In genomic region chr6:30647802-30648460, GRCh38 we compare ENCODE assay signal across 8 cellular contexts. TPM values are rescaled to one million over a fixed set of nuclear protein-coding genes. Genes with fewer than 3 reads are reported as not detected.
DNase-seq lines count a peak whose midpoint lies in the region; ATAC-seq and TF ChIP-seq lines count a peak whose summit lies in the region.

No MANE protein-coding gene starts in this region.

- peak overlapping the region; percentile 83 for H3K4me3 Mint-ChIP-seq in activated CD4-positive, alpha-beta memory T cell treated with anti-CD3 and anti-CD28 coated beads, Interleukin-2, amount 10 ng/mL, durations not matched to agents 7 days and 5 days

- peaks cover 25% of the 10 kb centered on the region for H3K4me1 Mint-ChIP-seq in activated CD4-positive, alpha-beta memory T cell treated with anti-CD3 and anti-CD28 coated beads, Interleukin-2, amount 10 ng/mL, durations not matched to agents 7 days and 5 days

- in situ Hi-C loops in GM13977 (cut with MboI; ENCODE audit: low pct_unique_long_range_greater_than_20kb, low sequenced_read_pairs, unreplicated experiment): no loop called here

- peak overlapping the region; percentile 67 for H3K27ac Mint-ChIP-seq in activated CD4-positive, alpha-beta memory T cell treated with anti-CD3 and anti-CD28 coated beads, Interleukin-2, amount 10 ng/mL, durations not matched to agents 7 days and 5 days

- peaks cover 27% of the 10 kb centered on the region for H3K36me3 Mint-ChIP-seq in activated CD4-positive, alpha-beta memory T cell treated with anti-CD3 and anti-CD28 coated beads, Interleukin-2, amount 10 ng/mL, durations not matched to agents 7 days and 5 days (ENCODE audit: low read depth)

- H3K4me1 ChIP-seq in heart right ventricle: peaks cover 7 to 36% (median 22%) of the 10 kb centered on the region in 9 donors

- peak overlapping the region; percentile 73 to 100 (median 95) for H3K4me3 ChIP-seq in heart right ventricle

- intact Hi-C loops in heart right ventricle (cut with DNase I): no loop called here
- intact Hi-C loops in sciatic nerve (cut with DNase I): no loop called here

- ATAC-seq in heart right ventricle (no peak), sciatic nerve (no peak), GM18519 (IDR thresholded peaks at IDR 0.05; ENCODE audit: low FRiP score, unreplicated experiment) (no peak)

- no peaks in the 10 kb centered on the region for H3K27me3 Mint-ChIP-seq in activated CD4-positive, alpha-beta memory T cell treated with anti-CD3 and anti-CD28 coated beads, Interleukin-2, amount 10 ng/mL, durations not matched to agents 7 days and 5 days

- H3K27me3 ChIP-seq in heart right ventricle: no peaks in the 10 kb centered on the region

- H3K9me3 Mint-ChIP-seq in activated CD4-positive, alpha-beta memory T cell treated with anti-CD3 and anti-CD28 coated beads, Interleukin-2, amount 10 ng/mL, durations not matched to agents 7 days and 5 days: no peaks in the 10 kb centered on the region

- peak overlapping the region; percentile 92 to 99 (median 96) for H3K27ac ChIP-seq in heart right ventricle

- CTCF ChIA-PET in activated CD4-positive, alpha-beta memory T cell treated with anti-CD3 and anti-CD28 coated beads, Interleukin-2, amount 10 ng/mL, durations not matched to agents 7 days and 5 days (lab: Charles Lee): interaction anchor here (0.8 to 1.6 kb wide), 3 partner anchors 20 to 83 kb away, joined by 3 to 10 read pairs (median 4); no protein-coding TSS in a partner anchor

- no peaks in the 10 kb centered on the region for H3K9me3 ChIP-seq in heart right ventricle

- WGBS in heart right ventricle, 2 donors: 13 to 18% methylated on average over 21 of the region's 21 CpGs

- TF ChIP-seq CTCF in heart right ventricle (IDR thresholded peaks at IDR 0.05): no peak
- no peak for TF ChIP-seq CTCF in GM13977 (IDR thresholded peaks at IDR 0.05; ENCODE audit: extremely low read depth, insufficient read depth, missing control alignments)

- DNase-seq in DMS114 treated with DMSO at 0.1 percent for 48 hours (lab: John Stamatoyannopoulos, UW; ENCODE audit: unreplicated experiment): peak; percentile 28
- DNase-seq in HS-5 (ENCODE audit: low read depth): peak; percentile 14
- DNase-seq in activated CD4-positive, alpha-beta memory T cell treated with anti-CD3 and anti-CD28 coated beads, Interleukin-2, amount 10 ng/mL, durations not matched to agents 7 days and 5 days: no peak
- DNase-seq in heart right ventricle: peak in 1 of 2 donors; percentile 69
- peak; percentile 74 for DNase-seq in sciatic nerve (ENCODE audit: low spot score)
- no peak for DNase-seq in NCI-H187 treated with DMSO at 0.1 percent for 48 hours (lab: John Stamatoyannopoulos, UW)
- DNase-seq in GM13977 (ENCODE audit: low spot score): no peak

- peaks cover 0 to 63% (median 22%) of the 10 kb centered on the region in 9 donors for H3K36me3 ChIP-seq in heart right ventricle

- POLR2A ChIA-PET in activated CD4-positive, alpha-beta memory T cell treated with anti-CD3 and anti-CD28 coated beads, Interleukin-2, amount 10 ng/mL, durations not matched to agents 7 days and 5 days (lab: Charles Lee): interaction anchor here (0.6 to 1.6 kb wide), 6 partner anchors 21 to 1005 kb away, joined by 3 to 9 read pairs (median 6); partner anchors contain the start of genes ATAT1, MDC1, MRPS18B and PPP1R10

RNA-seq across cellular contexts. Expression of gene C6orf136, which starts 1.0 kb away (rescaled TPM):
- total RNA-seq in activated CD4-positive, alpha-beta memory T cell treated with anti-CD3 and anti-CD28 coated beads, Interleukin-2, amount 10 ng/mL, durations not matched to agents 7 days and 5 days: 10 to 100 TPM; 21.7 to 24.4 TPM
- total RNA-seq in heart right ventricle: 10 to 100 TPM; 39.8 to 77.4 (median 53.3) TPM
- polyA plus RNA-seq in heart right ventricle: 100 to 1,000 TPM in 1 of 2 donors, 10 to 100 TPM in 1; 42.4 to 134 TPM
- 17.0 TPM for total RNA-seq in sciatic nerve

RNA-seq across cellular contexts. Expression of gene ATAT1, which starts 21.3 kb away (rescaled TPM):
- 1 to 10 TPM; 6.3 to 8.0 TPM for total RNA-seq in activated CD4-positive, alpha-beta memory T cell treated with anti-CD3 and anti-CD28 coated beads, Interleukin-2, amount 10 ng/mL, durations not matched to agents 7 days and 5 days
- total RNA-seq in heart right ventricle (1 to 10 TPM; 1.8 to 4.6 (median 2.8) TPM), sciatic nerve (14.8 TPM)
- polyA plus RNA-seq in heart right ventricle: 1 to 10 TPM; 3.2 to 4.5 TPM

RNA-seq across cellular contexts. Expression of gene DHX16, which starts 24.9 kb away (rescaled TPM):
- 10 to 100 TPM; 35.6 to 37.6 TPM for total RNA-seq in activated CD4-positive, alpha-beta memory T cell treated with anti-CD3 and anti-CD28 coated beads, Interleukin-2, amount 10 ng/mL, durations not matched to agents 7 days and 5 days
- total RNA-seq in heart right ventricle (10 to 100 TPM; 15.9 to 22.9 (median 20.9) TPM), sciatic nerve (25.2 TPM)
- 10 to 100 TPM; 27.1 to 28.6 TPM for polyA plus RNA-seq in heart right ventricle

RNA-seq across cellular contexts. Expression of gene MRPS18B, which starts 30.3 kb away (rescaled TPM):
- 10 to 100 TPM; 42.4 to 42.8 TPM for total RNA-seq in activated CD4-positive, alpha-beta memory T cell treated with anti-CD3 and anti-CD28 coated beads, Interleukin-2, amount 10 ng/mL, durations not matched to agents 7 days and 5 days
- total RNA-seq in heart right ventricle (100 to 1,000 TPM; 106 to 144 (median 127) TPM), sciatic nerve (33.7 TPM)
- polyA plus RNA-seq in heart right ventricle: 100 to 1,000 TPM in 1 of 2 donors, 10 to 100 TPM in 1; 48.4 to 169 TPM

RNA-seq across cellular contexts. Expression of gene PPP1R10, which starts 30.9 kb away (rescaled TPM):
- 100 to 1,000 TPM in 1 of 2 experiments, 10 to 100 TPM in 1; 96.1 to 103 TPM for total RNA-seq in activated CD4-positive, alpha-beta memory T cell treated with anti-CD3 and anti-CD28 coated beads, Interleukin-2, amount 10 ng/mL, durations not matched to agents 7 days and 5 days
- total RNA-seq in heart right ventricle: 10 to 100 TPM; 24.9 to 51.1 (median 33.1) TPM
- polyA plus RNA-seq in heart right ventricle: 10 to 100 TPM in 1 of 2 donors, 1 to 10 TPM in 1; 7.8 to 17.0 TPM
- total RNA-seq in sciatic nerve: 76.9 TPM

Comparison
In these comparisons a context has a peak if more than half of its experiments do, and no peak if none do; other contexts are left out.
1. DNase-seq: peak in DMS114 treated with DMSO at 0.1 percent for 48 hours (single experiment), HS-5 (single experiment) and sciatic nerve (single experiment); none in activated CD4-positive, alpha-beta memory T cell treated with anti-CD3 and anti-CD28 coated beads, Interleukin-2, amount 10 ng/mL, durations not matched to agents 7 days and 5 days (single experiment), NCI-H187 treated with DMSO at 0.1 percent for 48 hours (single experiment) and GM13977 (single experiment).